Comparison of ENCODE assay signal across 11 cellular contexts in genomic region chrX:38271154-38271716, GRCh38. TPM values are rescaled to one million over a fixed set of nuclear protein-coding genes. Genes with fewer than 3 reads are reported as not detected.
A peak's percentile ranks its signal among the peaks of the same experiment; 100 is the strongest.
DNase-seq lines count a peak whose midpoint lies in the region; ATAC-seq, FAIRE-seq and TF ChIP-seq lines count a peak whose summit lies in the region.
"Had no signal": no experiment of that assay in that cellular context is flagged by ENCODE, and none has a peak within 500 bp of the region (broad histone marks: within the 10 kb centered on the region; RNA-seq: fewer than 3 reads in every experiment).

No MANE protein-coding gene starts in this region.

- no peak for FAIRE-seq in frontal cortex (lab: Jason Lieb, UNC)

- peak; percentile 73 for ATAC-seq in GM19328 (IDR thresholded peaks at IDR 0.05; ENCODE audit: unreplicated experiment)
- peak; percentile 71 for ATAC-seq in HG02798 (IDR thresholded peaks at IDR 0.05; ENCODE audit: poor library complexity, unreplicated experiment)
- ATAC-seq in left colon, result no peak

- H3K27ac Mint-ChIP-seq in progenitor cell of endocrine pancreas, result no peak overlapping the region
- no peak overlapping the region for H3K27ac Mint-ChIP-seq in chondrocyte (ENCODE audit: unreplicated experiment)

- H3K4me3 Mint-ChIP-seq in progenitor cell of endocrine pancreas (ENCODE audit: low read depth) (no peak overlapping the region), chondrocyte (ENCODE audit: unreplicated experiment) (no peak overlapping the region)
- H3K4me3 Mint-ChIP-seq: CD4-positive, CD25-positive, alpha-beta regulatory T cell had no signal

- H3K36me3 Mint-ChIP-seq in progenitor cell of endocrine pancreas (ENCODE audit: insufficient read depth) (peaks cover 14% of the 10 kb centered on the region), chondrocyte (ENCODE audit: low read depth) (no peaks in the 10 kb centered on the region)

- H3K9me3 Mint-ChIP-seq in progenitor cell of endocrine pancreas (ENCODE audit: low read depth) (peaks cover 22% of the 10 kb centered on the region), chondrocyte (ENCODE audit: low read depth) (peaks cover 4% of the 10 kb centered on the region)

- DNase-seq in GM10266 (ENCODE audit: extremely low spot score) (peak; percentile 8), M059J (ENCODE audit: low read depth) (peak; percentile 14), progenitor cell of endocrine pancreas (ENCODE audit: low spot score, unreplicated experiment) (no peak), left colon (no peak), frontal cortex (ENCODE audit: low spot score in 2 of 2) (no peak), chondrocyte (ENCODE audit: low spot score) (no peak)
- DNase-seq: CD4-positive, CD25-positive, alpha-beta regulatory T cell; NCI-H510A treated with DMSO at 0.1 percent for 48 hours; thyroid gland had no signal

- TF ChIP-seq CTCF in GM10266 (IDR thresholded peaks at IDR 0.05; ENCODE audit: control insufficient read depth, insufficient read depth, low read depth, missing control alignments) (no peak), progenitor cell of endocrine pancreas (IDR thresholded peaks at IDR 0.05; ENCODE audit: unreplicated experiment) (no peak), chondrocyte (IDR thresholded peaks at IDR 0.05) (no peak)

- H3K27me3 Mint-ChIP-seq in progenitor cell of endocrine pancreas (no peaks in the 10 kb centered on the region), chondrocyte (ENCODE audit: low read depth) (no peaks in the 10 kb centered on the region)
- H3K27me3 Mint-ChIP-seq: CD4-positive, CD25-positive, alpha-beta regulatory T cell had no signal

- H3K4me1 Mint-ChIP-seq in progenitor cell of endocrine pancreas (ENCODE audit: low read depth), result no peaks in the 10 kb centered on the region
- peaks cover 20% of the 10 kb centered on the region for H3K4me1 Mint-ChIP-seq in chondrocyte (ENCODE audit: low read depth)

- intact Hi-C loops in left colon (cut with DNase I, micrococcal nuclease), result no loop called here

RNA-seq across cellular contexts. Expression of gene SRPX, which starts 50.6 kb away (rescaled TPM):
- total RNA-seq in M059J (2014; rRNA removed; shearing (Covaris generic)), result 39.0 and 45.2 TPM in 2 replicates
- total RNA-seq in progenitor cell of endocrine pancreas, result 1.3 and 1.8 TPM in 2 replicates
- total RNA-seq in left colon, result 10 to 100 TPM; 11.9 to 26.0 TPM
- total RNA-seq in frontal cortex, result 2.4 TPM
- total RNA-seq in chondrocyte, result 33.5 to 35.8 TPM (median 34.2 TPM) in 3 replicates
- total RNA-seq: CD4-positive, CD25-positive, alpha-beta regulatory T cell had no signal

RNA-seq across cellular contexts. Expression of gene RPGR, which starts 56.1 kb away (rescaled TPM):
- total RNA-seq in M059J (2014; rRNA removed; shearing (Covaris generic)), result 4.1 and 4.3 TPM in 2 replicates
- total RNA-seq in progenitor cell of endocrine pancreas (29.3 and 32.3 TPM in 2 replicates), left colon (10 to 100 TPM in 1 of 2 donors, 1 to 10 TPM in 1; 7.8 to 14.1 TPM), frontal cortex (4.5 TPM), chondrocyte (2.9 to 3.3 TPM (median 3.1 TPM) in 3 replicates)

Comparison
In these comparisons a context has a peak if more than half of its experiments do, and no peak if none do; other contexts are left out.
1. DNase-seq: peak in GM10266 (single experiment) and M059J (single experiment); none in progenitor cell of endocrine pancreas (single experiment), left colon (0 of 2), frontal cortex (0 of 2) and chondrocyte (single experiment).